ENCODE assay signal across 5 cellular contexts in genomic region chr6:138605958-138606357, GRCh38.
"Had no signal": no experiment of that assay in that cellular context is flagged by ENCODE, and none has a peak within 500 bp of the region (broad histone marks: within the 10 kb centered on the region; RNA-seq: fewer than 3 reads in every experiment).

No MANE protein-coding gene starts in this region.

- DNase-seq: H9, HCEC 1CT, HFFc6, KBM-7 had no signal

- H3K4me3 ChIP-seq: GM23338 had no signal
